Comparison of ENCODE assay signal across 14 cellular contexts in genomic region chr3:186986406-186986805, GRCh38. TPM values are rescaled to one million over a fixed set of nuclear protein-coding genes. Genes with fewer than 3 reads are reported as not detected.
DNase-seq lines count a peak whose midpoint lies in the region; ATAC-seq and TF ChIP-seq lines count a peak whose summit lies in the region.
"Had no signal": no experiment of that assay in that cellular context is flagged by ENCODE, and none has a peak within 500 bp of the region (broad histone marks: within the 10 kb centered on the region; RNA-seq: fewer than 3 reads in every experiment).

No MANE protein-coding gene starts in this region.

- no peak overlapping the region for H4K8ac ChIP-seq in H9 (replicated peaks; ENCODE audit: insufficient read length, low read depth, low read length)

- no peak overlapping the region for H2BK120ac ChIP-seq in H9 (ENCODE audit: low read depth, low read length, poor library complexity, severe bottlenecking)

- H2BK5ac ChIP-seq in H9 (ENCODE audit: insufficient read length, low read length), result no peak overlapping the region

- TF ChIP-seq POLR2A in adrenal gland (IDR thresholded peaks at IDR 0.05), result no peak

- peak overlapping the region; percentile 12 for H3K27ac Mint-ChIP-seq in CD4-positive, alpha-beta T cell
- H3K27ac Mint-ChIP-seq in H9 (peak overlapping the region in 2 of 3 experiments; percentile 3 to 52; a peak in 4 of 7 replicates), neural crest cell (ENCODE audit: unreplicated experiment) (peak overlapping the region; percentile 91)
- H3K27ac Mint-ChIP-seq: activated CD8-positive, alpha-beta memory T cell treated with anti-CD3 and anti-CD28 coated beads, Interleukin-2, amount 10 ng/mL, durations not matched to agents 7 days and 5 days had no signal

- H3K23ac ChIP-seq in H9 (ENCODE audit: insufficient read length, low read depth, low read length), result no peak overlapping the region

- POLR2A ChIA-PET in CD4-positive, alpha-beta T cell (lab: Charles Lee), result no interaction called here

- WGBS in H9 (ENCODE audit: extremely low coverage, insufficient read length, low lambda C conversion rate), result no CpG with 5 or more reads among the region's 8 CpGs
- WGBS in adrenal gland, 4 donors, result 71 to 87% (median 80%) methylated on average over 8 of the region's 8 CpGs

- H3K9me3 ChIP-seq in CD4-positive, alpha-beta T cell (ENCODE audit: control insufficient read depth, low read length), result no peaks in the 10 kb centered on the region
- H3K9me3 ChIP-seq in H9 (ENCODE audit: control insufficient read depth, low read depth, low read length) (no peaks in the 10 kb centered on the region), adrenal gland (replicated peaks in 1 of 3) (no peaks in the 10 kb centered on the region)

- no peak overlapping the region for H3K14ac ChIP-seq in H9 (ENCODE audit: insufficient read depth, low read length)

- no peak overlapping the region for H2BK20ac ChIP-seq in H9 (ENCODE audit: low read depth, low read length, poor library complexity, severe bottlenecking)

- H3K4me1 Mint-ChIP-seq in CD4-positive, alpha-beta T cell (ENCODE audit: low read depth), result peaks cover 50% of the 10 kb centered on the region
- H3K4me1 Mint-ChIP-seq in H9 (peaks cover 22 to 30% of the 10 kb centered on the region in 2 experiments; a peak in 3 of 4 replicates), neural crest cell (peaks cover 16% of the 10 kb centered on the region)

- TF ChIP-seq CTCF in CD4-positive, alpha-beta T cell (IDR thresholded peaks at IDR 0.05), result no peak
- TF ChIP-seq CTCF in H9 (conservative IDR thresholded peaks at IDR 0.05) (no peak), adrenal gland (IDR thresholded peaks at IDR 0.05) (no peak), neural crest cell (conservative IDR thresholded peaks at IDR 0.05) (no peak)

- no peak overlapping the region for H3K56ac ChIP-seq in H9 (ENCODE audit: insufficient read length, low read depth, low read length)

- H3K36me3 ChIP-seq in adrenal gland (replicated peaks in 1 of 2), result no peaks in the 10 kb centered on the region

- no peak for DNase-seq in CD4-positive, alpha-beta T cell
- DNase-seq in H9, result no peak
- no peak for DNase-seq in adrenal gland
- DNase-seq in neural crest cell (ENCODE audit: low read depth, low spot score), result no peak
- DNase-seq in inferior parietal cortex (ENCODE audit: extremely low spot score), result no peak
- no peak for DNase-seq in activated CD4-positive, alpha-beta T cell treated with anti-CD3 and anti-CD28 coated beads for 4 hours
- DNase-seq: activated CD8-positive, alpha-beta memory T cell treated with anti-CD3 and anti-CD28 coated beads, Interleukin-2, amount 10 ng/mL, durations not matched to agents 7 days and 5 days; amniotic stem cell; dorsolateral prefrontal cortex; NCI-H1092 treated with DMSO at 0.1 percent for 48 hours; NCI-H446 treated with DMSO at 0.1 percent for 48 hours; stimulated activated CD4-positive, alpha-beta T cell treated with anti-CD3 and anti-CD28 coated beads, Interleukin-4, amount 100 ng/mL, for 1 hour; stimulated activated naive CD4-positive, alpha-beta T cell treated with Interleukin-2 at 50 U/mL for 16 hours had no signal

- H3T11ph ChIP-seq in H9 (ENCODE audit: low read length), result no peak overlapping the region

- H4K5ac ChIP-seq in H9 (ENCODE audit: insufficient read length, low read depth, low read length), result no peak overlapping the region

- no peaks in the 10 kb centered on the region for H4K20me1 ChIP-seq in H9 (ENCODE audit: control insufficient read depth, insufficient read depth, insufficient read length)

- no peak overlapping the region for H4K91ac ChIP-seq in H9 (ENCODE audit: insufficient read length, low read depth, low read length)

- H3K79me1 ChIP-seq in H9 (ENCODE audit: insufficient read depth, low read depth, low read length, poor library complexity, severe bottlenecking), result no peaks in the 10 kb centered on the region

- no peak overlapping the region for H3K4me2 ChIP-seq in H9 (ENCODE audit: insufficient read depth, insufficient read length, low read length)

- no peak overlapping the region for H3K27ac ChIP-seq in CD4-positive, alpha-beta T cell (ENCODE audit: low read depth, low read length)
- no peak overlapping the region for H3K27ac ChIP-seq in H9 (ENCODE audit: insufficient read length, low read depth, low read length)
- peak overlapping the region in 3 of 5 donors; percentile 47 to 54 (median 49) for H3K27ac ChIP-seq in adrenal gland

- no peaks in the 10 kb centered on the region for H3K79me2 ChIP-seq in H9 (ENCODE audit: insufficient read depth, low read length)

- H3K23me2 ChIP-seq in H9 (ENCODE audit: insufficient read length, low read depth, low read length, poor library complexity, severe bottlenecking), result no peaks in the 10 kb centered on the region

- H3K27me3 ChIP-seq in CD4-positive, alpha-beta T cell (ENCODE audit: control insufficient read depth, insufficient read depth, low read length), result no peaks in the 10 kb centered on the region
- H3K27me3 ChIP-seq in H9 (ENCODE audit: insufficient read depth, low read length), result no peaks in the 10 kb centered on the region
- H3K27me3 ChIP-seq in adrenal gland, result no peaks in the 10 kb centered on the region
- H3K27me3 ChIP-seq: dorsolateral prefrontal cortex had no signal

- H3K4me1 ChIP-seq in H9 (ENCODE audit: insufficient read depth, low read length) (peaks cover 4% of the 10 kb centered on the region; the same call in 1 of the 2 replicates), adrenal gland (replicated peaks in 1 of 2) (no peaks in the 10 kb centered on the region)

- intact Hi-C loops in CD4-positive, alpha-beta T cell (cut with DNase I, micrococcal nuclease), result no loop called here
- intact Hi-C loops in adrenal gland (cut with DNase I), result no loop called here

- H3K4me3 Mint-ChIP-seq in CD4-positive, alpha-beta T cell, result no peak overlapping the region
- H3K4me3 Mint-ChIP-seq in H9 (no peak overlapping the region), neural crest cell (no peak overlapping the region)
- H3K4me3 Mint-ChIP-seq: activated CD8-positive, alpha-beta memory T cell treated with anti-CD3 and anti-CD28 coated beads, Interleukin-2, amount 10 ng/mL, durations not matched to agents 7 days and 5 days had no signal

- peaks cover 68% of the 10 kb centered on the region for H3K36me3 Mint-ChIP-seq in CD4-positive, alpha-beta T cell (ENCODE audit: low read depth)
- H3K36me3 Mint-ChIP-seq in H9 (ENCODE audit: insufficient read depth in 1 of 3, low read depth in 3 of 3), result peaks cover 30 to 70% (median 67%) of the 10 kb centered on the region in 3 experiments; a peak in 6 of 7 replicates
- peaks cover 14% of the 10 kb centered on the region for H3K36me3 Mint-ChIP-seq in neural crest cell (ENCODE audit: low read depth)

- H2BK12ac ChIP-seq in H9 (ENCODE audit: insufficient read length, low read depth, low read length), result no peak overlapping the region

- ATAC-seq in CD4-positive, alpha-beta T cell (ENCODE audit: poor library complexity), result no peak
- ATAC-seq in HG02840 (IDR thresholded peaks at IDR 0.05; ENCODE audit: low FRiP score, unreplicated experiment), result no peak
- ATAC-seq: activated CD8-positive, alpha-beta memory T cell treated with anti-CD3 and anti-CD28 coated beads, Interleukin-2, amount 10 ng/mL, durations not matched to agents 7 days and 5 days had no signal

- H2AK5ac ChIP-seq in H9 (ENCODE audit: insufficient read length, low read length), result no peak overlapping the region

- no peak overlapping the region for H2AFZ ChIP-seq in H9 (ENCODE audit: low read length)

- no peaks in the 10 kb centered on the region for H3K27me3 Mint-ChIP-seq in CD4-positive, alpha-beta T cell
- H3K27me3 Mint-ChIP-seq in H9 (ENCODE audit: low read depth) (no peaks in the 10 kb centered on the region), neural crest cell (ENCODE audit: low read depth) (no peaks in the 10 kb centered on the region)
- H3K27me3 Mint-ChIP-seq: activated CD8-positive, alpha-beta memory T cell treated with anti-CD3 and anti-CD28 coated beads, Interleukin-2, amount 10 ng/mL, durations not matched to agents 7 days and 5 days had no signal

- no peak overlapping the region for H3K4ac ChIP-seq in H9 (ENCODE audit: low read depth, low read length)

- no peak overlapping the region for H2BK15ac ChIP-seq in H9 (ENCODE audit: low read depth, low read length)

- no peak overlapping the region for H3K18ac ChIP-seq in H9 (ENCODE audit: insufficient read length, low read depth, low read length)

- H3K4me3 ChIP-seq in adrenal gland, result no peak overlapping the region
- H3K4me3 ChIP-seq: dorsolateral prefrontal cortex had no signal

- no peaks in the 10 kb centered on the region for H3K9me3 Mint-ChIP-seq in CD4-positive, alpha-beta T cell
- H3K9me3 Mint-ChIP-seq in H9 (no peaks in the 10 kb centered on the region), neural crest cell (no peaks in the 10 kb centered on the region)

- CTCF ChIA-PET in CD4-positive, alpha-beta T cell (lab: Charles Lee), result no interaction called here

- H3K9ac ChIP-seq in H9 (ENCODE audit: extremely low read depth, insufficient read length, low read length), result no peak overlapping the region

RNA-seq across cellular contexts. Expression of gene ST6GAL1, which starts 56.1 kb away (rescaled TPM):
- 10 to 100 TPM; 27.6 to 29.1 TPM for total RNA-seq in CD4-positive, alpha-beta T cell
- 139 and 141 TPM in 2 replicates for total RNA-seq in H9 (2021)
- 10 to 100 TPM; 28.4 to 95.0 (median 60.6) TPM for total RNA-seq in adrenal gland
- 10 to 100 TPM in 2 of 3 donors, 1 to 10 TPM in 1; 7.2 to 30.9 (median 10.6) TPM for polyA plus RNA-seq in adrenal gland
- total RNA-seq in neural crest cell, result 32.6 and 35.1 TPM in 2 replicates

Comparison
In these comparisons a context has a peak if more than half of its experiments do, and no peak if none do; other contexts are left out.
1. H3K27ac ChIP-seq: peak in adrenal gland (3 of 5); none in CD4-positive, alpha-beta T cell (single experiment) and H9 (single experiment).
2. H3K27ac Mint-ChIP-seq: peak in every context shown above with its lines; median percentile 91 in neural crest cell; 28 in H9; 12 in CD4-positive, alpha-beta T cell.